ENCODE assay signal across 8 cellular contexts in genomic region chr16:57533618-57534336, GRCh38. TPM values are rescaled to one million over a fixed set of nuclear protein-coding genes. Genes with fewer than 3 reads are reported as not detected.
DNase-seq lines count a peak whose midpoint lies in the region; ATAC-seq and TF ChIP-seq lines count a peak whose summit lies in the region.

No MANE protein-coding gene starts in this region.

- peaks cover 85% of the 10 kb centered on the region for H3K4me1 Mint-ChIP-seq in activated naive CD8-positive, alpha-beta T cell treated with anti-CD3 and anti-CD28 coated beads, Interleukin-2, amount 50 U/mL, for 24 hours

- peak overlapping the region; percentile 74 for H3K27ac ChIP-seq in KOPT-K1 (ENCODE audit: low read depth, low read length, poor library complexity, severe bottlenecking)
- H3K27ac ChIP-seq in mesendoderm (ENCODE audit: low read depth, low read length): no peak overlapping the region

- WGBS in mesendoderm (ENCODE audit: extremely low coverage, insufficient coverage, low lambda C conversion rate): no CpG with 5 or more reads among the region's 15 CpGs

- no peak for DNase-seq in AG10803 (ENCODE audit: low read depth)
- DNase-seq in activated naive CD8-positive, alpha-beta T cell treated with anti-CD3 and anti-CD28 coated beads, Interleukin-2, amount 50 U/mL, for 24 hours: peak; percentile 29
- DNase-seq in mesendoderm: no peak
- no peak for DNase-seq in middle frontal gyrus (ENCODE audit: extremely low spot score, low spot score)
- DNase-seq in retina: no peak
- no peak for DNase-seq in inferior parietal cortex (ENCODE audit: extremely low spot score)

- H3K4me1 ChIP-seq in mesendoderm (ENCODE audit: control insufficient read depth, low read depth, low read length): peaks cover 5% of the 10 kb centered on the region

- H3K27me3 ChIP-seq in mesendoderm (ENCODE audit: insufficient read depth, low read length, poor library complexity): no peaks in the 10 kb centered on the region

- H3K4me3 ChIP-seq in AG10803 (ENCODE audit: low read length) (peak overlapping the region; percentile 26), mesendoderm (ENCODE audit: low read length) (no peak overlapping the region)

- H3K36me3 Mint-ChIP-seq in activated naive CD8-positive, alpha-beta T cell treated with anti-CD3 and anti-CD28 coated beads, Interleukin-2, amount 50 U/mL, for 24 hours (ENCODE audit: low read depth): peaks cover 3% of the 10 kb centered on the region

- peak overlapping the region; percentile 83 for H3K4me3 Mint-ChIP-seq in activated naive CD8-positive, alpha-beta T cell treated with anti-CD3 and anti-CD28 coated beads, Interleukin-2, amount 50 U/mL, for 24 hours

- H3K9me3 ChIP-seq in KOPT-K1 (ENCODE audit: insufficient read depth, low read length, poor library complexity, severe bottlenecking): no peaks in the 10 kb centered on the region

- no peak for TF ChIP-seq CTCF in AG10803 (conservative IDR thresholded peaks at IDR 0.05; ENCODE audit: low read length)

- no peak overlapping the region for H2AK5ac ChIP-seq in mesendoderm (ENCODE audit: low read length)

- no peak overlapping the region for H3K23ac ChIP-seq in mesendoderm (ENCODE audit: low read length)

- no peak overlapping the region for H4K8ac ChIP-seq in mesendoderm (ENCODE audit: low read depth, low read length)

- no peak overlapping the region for H4K5ac ChIP-seq in mesendoderm (ENCODE audit: low read length)

- no peak overlapping the region for H3K18ac ChIP-seq in mesendoderm (ENCODE audit: low read length)

- H3K36me3 ChIP-seq in KOPT-K1 (ENCODE audit: insufficient read depth, low read length): no peaks in the 10 kb centered on the region
- H3K36me3 ChIP-seq in mesendoderm (ENCODE audit: control insufficient read depth, insufficient read depth, low read length): no peaks in the 10 kb centered on the region

- no peaks in the 10 kb centered on the region for H3K9me3 Mint-ChIP-seq in activated naive CD8-positive, alpha-beta T cell treated with anti-CD3 and anti-CD28 coated beads, Interleukin-2, amount 50 U/mL, for 24 hours

- H3K4ac ChIP-seq in mesendoderm (ENCODE audit: low read depth, low read length): no peak overlapping the region

- peak overlapping the region; percentile 15 for H3K9ac ChIP-seq in mesendoderm (ENCODE audit: low read length)

- H3K27ac Mint-ChIP-seq in activated naive CD8-positive, alpha-beta T cell treated with anti-CD3 and anti-CD28 coated beads, Interleukin-2, amount 50 U/mL, for 24 hours: peak overlapping the region; percentile 71

- no peak overlapping the region for H2BK120ac ChIP-seq in mesendoderm (ENCODE audit: low read depth, low read length)

- no peaks in the 10 kb centered on the region for H3K27me3 Mint-ChIP-seq in activated naive CD8-positive, alpha-beta T cell treated with anti-CD3 and anti-CD28 coated beads, Interleukin-2, amount 50 U/mL, for 24 hours

- H3K4me2 ChIP-seq in mesendoderm (ENCODE audit: low read length): no peak overlapping the region

- H2BK5ac ChIP-seq in mesendoderm (ENCODE audit: low read length): no peak overlapping the region

- peaks cover 5% of the 10 kb centered on the region for H3K79me1 ChIP-seq in mesendoderm (ENCODE audit: low read length)

- no peak overlapping the region for H2BK15ac ChIP-seq in mesendoderm (replicated peaks; ENCODE audit: low read depth)

- H3K56ac ChIP-seq in mesendoderm (ENCODE audit: low read length): peak overlapping the region; percentile 56

- no peaks in the 10 kb centered on the region for H3K79me2 ChIP-seq in mesendoderm (ENCODE audit: control insufficient read depth, insufficient read depth, low read length)

- ATAC-seq in activated naive CD8-positive, alpha-beta T cell treated with anti-CD3 and anti-CD28 coated beads, Interleukin-2, amount 50 U/mL, for 24 hours: no peak
- ATAC-seq in HG03196 (IDR thresholded peaks at IDR 0.05; ENCODE audit: unreplicated experiment): no peak

RNA-seq across cellular contexts. Expression of gene CCDC102A, which starts 2.6 kb away (rescaled TPM):
- 2.0 TPM for polyA plus RNA-seq in mesendoderm (2013, experiment 1 of 2)
- polyA plus RNA-seq in mesendoderm (2013, experiment 2 of 2): 1.8 TPM

RNA-seq across cellular contexts. Expression of gene ADGRG5, which starts 8.7 kb away (rescaled TPM):
- polyA plus RNA-seq in mesendoderm (2013, experiment 1 of 2): 2.9 TPM
- 3.0 TPM for polyA plus RNA-seq in mesendoderm (2013, experiment 2 of 2)

RNA-seq across cellular contexts. Expression of gene DOK4, which starts 47.5 kb away (rescaled TPM):
- polyA plus RNA-seq in mesendoderm (2013, experiment 1 of 2): 7.1 TPM
- polyA plus RNA-seq in mesendoderm (2013, experiment 2 of 2): 6.5 TPM
